19 cellular contexts compared by ENCODE assay signal in the genomic region with DNA sequence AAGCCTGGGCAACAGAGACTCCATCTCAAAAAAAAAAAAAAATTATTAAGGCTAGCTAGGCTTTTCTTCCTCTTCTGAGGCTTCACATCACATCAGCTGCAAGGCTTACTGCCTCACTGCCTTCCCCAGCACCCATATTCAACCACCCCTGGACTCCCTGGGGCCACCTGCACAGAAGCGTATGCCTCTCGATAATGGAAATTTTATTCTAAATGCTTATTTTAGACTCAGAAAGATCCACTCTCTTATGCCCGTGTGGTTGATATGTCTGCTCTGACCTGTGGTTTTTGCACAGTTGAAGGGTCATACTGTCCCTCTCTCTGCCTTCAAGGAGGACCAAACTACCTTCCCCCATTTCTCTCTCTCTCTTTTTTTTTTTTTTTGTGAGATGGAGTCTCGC. TPM values are rescaled to one million over a fixed set of nuclear protein-coding genes. Genes with fewer than 3 reads are reported as not detected.
DNase-seq lines count a peak whose midpoint lies in the region; ATAC-seq, FAIRE-seq and TF ChIP-seq lines count a peak whose summit lies in the region.
"Had no signal": no experiment of that assay in that cellular context is flagged by ENCODE, and none has a peak within 500 bp of the region (broad histone marks: within the 10 kb centered on the region; RNA-seq: fewer than 3 reads in every experiment).

No MANE protein-coding gene starts in this region.

- H3K9me3 Mint-ChIP-seq in stimulated activated memory B cell treated with anti-CD40 and anti-IgM and Interleukin-4, amounts not matched to agents 10 μg/mL and 1 μg/mL and 100 μg/mL, for 72 hours: no peaks in the 10 kb centered on the region
- no peaks in the 10 kb centered on the region for H3K9me3 Mint-ChIP-seq in stimulated activated effector memory CD8-positive, alpha-beta T cell treated with anti-CD3 and anti-CD28 coated beads, Interleukin-12 subunit alpha, Interleukin-12 subunit beta, amount 100 ng/mL, for 72 hours
- H3K9me3 Mint-ChIP-seq: CD8-positive, alpha-beta T cell; nephron had no signal

- H3K36me3 ChIP-seq in SJCRH30 (no peaks in the 10 kb centered on the region; the same call in 1 of the 2 replicates), pancreas (no peaks in the 10 kb centered on the region)
- H3K36me3 ChIP-seq: brain microvascular endothelial cell, right atrium auricular region, transverse colon had no signal

- peaks cover 15% of the 10 kb centered on the region for H3K4me1 Mint-ChIP-seq in stimulated activated memory B cell treated with anti-CD40 and anti-IgM and Interleukin-4, amounts not matched to agents 10 μg/mL and 1 μg/mL and 100 μg/mL, for 72 hours
- H3K4me1 Mint-ChIP-seq in stimulated activated effector memory CD8-positive, alpha-beta T cell treated with anti-CD3 and anti-CD28 coated beads, Interleukin-12 subunit alpha, Interleukin-12 subunit beta, amount 100 ng/mL, for 72 hours: no peaks in the 10 kb centered on the region
- H3K4me1 Mint-ChIP-seq: nephron had no signal

- H3K27ac ChIP-seq in SJCRH30: peak overlapping the region; percentile 98
- H3K27ac ChIP-seq in pancreas: no peak overlapping the region
- H3K27ac ChIP-seq: transverse colon had no signal

- intact Hi-C loops in pancreas (cut with DNase I): no loop called here

- H3K9me3 ChIP-seq in SJCRH30 (replicated peaks) (no peaks in the 10 kb centered on the region), pancreas (no peaks in the 10 kb centered on the region)
- H3K9me3 ChIP-seq: right atrium auricular region, transverse colon had no signal

- no peaks in the 10 kb centered on the region for H3K27me3 ChIP-seq in SJCRH30
- H3K27me3 ChIP-seq in pancreas: no peaks in the 10 kb centered on the region
- H3K27me3 ChIP-seq: brain microvascular endothelial cell, right atrium auricular region, transverse colon had no signal

- peak; percentile 42 for ATAC-seq in GM19328 (IDR thresholded peaks at IDR 0.05; ENCODE audit: unreplicated experiment)
- ATAC-seq in HG03060 (IDR thresholded peaks at IDR 0.05; ENCODE audit: low read depth, unreplicated experiment): peak; percentile 27
- peak; percentile 93 for ATAC-seq in stimulated activated memory B cell treated with anti-CD40 and anti-IgM and Interleukin-4, amounts not matched to agents 10 μg/mL and 1 μg/mL and 100 μg/mL, for 72 hours
- no peak for ATAC-seq in pancreas
- no peak for ATAC-seq in stimulated activated effector memory CD8-positive, alpha-beta T cell treated with anti-CD3 and anti-CD28 coated beads, Interleukin-12 subunit alpha, Interleukin-12 subunit beta, amount 100 ng/mL, for 72 hours
- ATAC-seq: activated CD4-positive, CD25-positive, alpha-beta regulatory T cell treated with anti-CD3 and anti-CD28 coated beads, Interleukin-2, amount 50 U/mL, for 24 hours; CD8-positive, alpha-beta T cell; left lobe of liver had no signal

- peak overlapping the region; percentile 49 for H3K4me3 Mint-ChIP-seq in stimulated activated memory B cell treated with anti-CD40 and anti-IgM and Interleukin-4, amounts not matched to agents 10 μg/mL and 1 μg/mL and 100 μg/mL, for 72 hours
- H3K4me3 Mint-ChIP-seq in stimulated activated effector memory CD8-positive, alpha-beta T cell treated with anti-CD3 and anti-CD28 coated beads, Interleukin-12 subunit alpha, Interleukin-12 subunit beta, amount 100 ng/mL, for 72 hours: no peak overlapping the region
- H3K4me3 Mint-ChIP-seq: CD8-positive, alpha-beta T cell; nephron had no signal

- no peak for DNase-seq in SJCRH30
- no peak for DNase-seq in OCI-M1 (lab: John Stamatoyannopoulos, UW)
- DNase-seq in pancreas: no peak
- no peak for DNase-seq in stimulated activated effector memory CD8-positive, alpha-beta T cell treated with anti-CD3 and anti-CD28 coated beads, Interleukin-12 subunit alpha, Interleukin-12 subunit beta, amount 100 ng/mL, for 72 hours (ENCODE audit: low spot score in 2 of 2)
- DNase-seq: activated naive CD4-positive, alpha-beta T cell treated with Interleukin-2 at 50 U/mL for 16 hours; CD8-positive, alpha-beta T cell; hippocampal formation; T-helper 1 cell; transverse colon had no signal

- H3K27me3 Mint-ChIP-seq in stimulated activated memory B cell treated with anti-CD40 and anti-IgM and Interleukin-4, amounts not matched to agents 10 μg/mL and 1 μg/mL and 100 μg/mL, for 72 hours: no peaks in the 10 kb centered on the region

- 72 to 90% methylated on average over 4 of the region's 4 CpGs for WGBS in pancreas, 2 donors

- H3K4me1 ChIP-seq in SJCRH30 (peaks cover 20% of the 10 kb centered on the region), pancreas (no peaks in the 10 kb centered on the region)
- H3K4me1 ChIP-seq: transverse colon had no signal

- no peak for FAIRE-seq in pancreas (lab: Jason Lieb, UNC)

- H3K36me3 Mint-ChIP-seq in stimulated activated memory B cell treated with anti-CD40 and anti-IgM and Interleukin-4, amounts not matched to agents 10 μg/mL and 1 μg/mL and 100 μg/mL, for 72 hours: peaks cover 14% of the 10 kb centered on the region
- H3K36me3 Mint-ChIP-seq in stimulated activated effector memory CD8-positive, alpha-beta T cell treated with anti-CD3 and anti-CD28 coated beads, Interleukin-12 subunit alpha, Interleukin-12 subunit beta, amount 100 ng/mL, for 72 hours: no peaks in the 10 kb centered on the region
- H3K36me3 Mint-ChIP-seq: CD8-positive, alpha-beta T cell had no signal

- no peak for TF ChIP-seq CTCF in pancreas (IDR thresholded peaks at IDR 0.05)

- H3K4me3 ChIP-seq in SJCRH30: no peak overlapping the region
- no peak overlapping the region for H3K4me3 ChIP-seq in pancreas
- H3K4me3 ChIP-seq: right atrium auricular region, transverse colon had no signal

- no peak overlapping the region for H3K27ac Mint-ChIP-seq in stimulated activated memory B cell treated with anti-CD40 and anti-IgM and Interleukin-4, amounts not matched to agents 10 μg/mL and 1 μg/mL and 100 μg/mL, for 72 hours
- no peak overlapping the region for H3K27ac Mint-ChIP-seq in stimulated activated effector memory CD8-positive, alpha-beta T cell treated with anti-CD3 and anti-CD28 coated beads, Interleukin-12 subunit alpha, Interleukin-12 subunit beta, amount 100 ng/mL, for 72 hours
- H3K27ac Mint-ChIP-seq: CD8-positive, alpha-beta T cell; nephron had no signal

RNA-seq across cellular contexts. Expression of gene FCRLA, which starts 1.5 kb away (rescaled TPM):
- total RNA-seq in SJCRH30 (2014; rRNA removed; shearing (Covaris generic)): 164 and 168 TPM in 2 replicates
- under 1 TPM in 1 of 6 donors, not detected in 5; 0.38 TPM for total RNA-seq in pancreas
- not detected for polyA plus RNA-seq in pancreas
- total RNA-seq: CD8-positive, alpha-beta T cell; dermis microvascular lymphatic vessel endothelial cell; G401; left lobe of liver had no signal

RNA-seq across cellular contexts. Expression of gene FCRLB, which starts 15.8 kb away (rescaled TPM):
- 5.9 and 6.2 TPM in 2 replicates for total RNA-seq in SJCRH30 (2014; rRNA removed; shearing (Covaris generic))
- under 1 TPM; 0.14 to 0.51 (median 0.36) TPM for total RNA-seq in pancreas
- polyA plus RNA-seq in pancreas: under 1 TPM; 0.27 to 0.49 TPM

RNA-seq across cellular contexts. Expression of gene FCGR2B, which starts 42.6 kb away (rescaled TPM):
- not detected in 2 replicates for total RNA-seq in SJCRH30 (2014; rRNA removed; shearing (Covaris generic))
- 1 to 10 TPM in 3 of 6 donors, under 1 TPM in 3; 0.19 to 8.8 (median 2.6) TPM for total RNA-seq in pancreas
- polyA plus RNA-seq in pancreas: 1 to 10 TPM in 1 of 2 donors, under 1 TPM in 1; 0.80 to 1.1 TPM
- total RNA-seq: CD8-positive, alpha-beta T cell; dermis microvascular lymphatic vessel endothelial cell; G401 had no signal

RNA-seq across cellular contexts. Expression of gene DUSP12, which starts 44.0 kb away (rescaled TPM):
- total RNA-seq in SJCRH30 (2014; rRNA removed; shearing (Covaris generic)): 51.5 and 54.7 TPM in 2 replicates
- 10 to 100 TPM in 1 of 6 donors, 1 to 10 TPM in 5; 5.7 to 11.2 (median 8.3) TPM for total RNA-seq in pancreas
- polyA plus RNA-seq in pancreas: 10 to 100 TPM in 1 of 2 donors, 1 to 10 TPM in 1; 9.2 to 16.0 TPM

Comparison
In these comparisons a context has a peak if more than half of its experiments do, and no peak if none do; other contexts are left out.
1. ATAC-seq: peak in GM19328 (single experiment), HG03060 (single experiment) and stimulated activated memory B cell treated with anti-CD40 and anti-IgM and Interleukin-4, amounts not matched to agents 10 μg/mL and 1 μg/mL and 100 μg/mL, for 72 hours (single experiment); none in pancreas (0 of 4) and stimulated activated effector memory CD8-positive, alpha-beta T cell treated with anti-CD3 and anti-CD28 coated beads, Interleukin-12 subunit alpha, Interleukin-12 subunit beta, amount 100 ng/mL, for 72 hours (single experiment).
2. RNA of gene FCRLA, which starts 1.5 kb away (total RNA-seq): 164 to 168 TPM in SJCRH30; 0.38 TPM in pancreas; every median in the first group is over 100 times any median in the second.